Comparison of ENCODE assay signal across 1 cellular context in the genomic region with DNA sequence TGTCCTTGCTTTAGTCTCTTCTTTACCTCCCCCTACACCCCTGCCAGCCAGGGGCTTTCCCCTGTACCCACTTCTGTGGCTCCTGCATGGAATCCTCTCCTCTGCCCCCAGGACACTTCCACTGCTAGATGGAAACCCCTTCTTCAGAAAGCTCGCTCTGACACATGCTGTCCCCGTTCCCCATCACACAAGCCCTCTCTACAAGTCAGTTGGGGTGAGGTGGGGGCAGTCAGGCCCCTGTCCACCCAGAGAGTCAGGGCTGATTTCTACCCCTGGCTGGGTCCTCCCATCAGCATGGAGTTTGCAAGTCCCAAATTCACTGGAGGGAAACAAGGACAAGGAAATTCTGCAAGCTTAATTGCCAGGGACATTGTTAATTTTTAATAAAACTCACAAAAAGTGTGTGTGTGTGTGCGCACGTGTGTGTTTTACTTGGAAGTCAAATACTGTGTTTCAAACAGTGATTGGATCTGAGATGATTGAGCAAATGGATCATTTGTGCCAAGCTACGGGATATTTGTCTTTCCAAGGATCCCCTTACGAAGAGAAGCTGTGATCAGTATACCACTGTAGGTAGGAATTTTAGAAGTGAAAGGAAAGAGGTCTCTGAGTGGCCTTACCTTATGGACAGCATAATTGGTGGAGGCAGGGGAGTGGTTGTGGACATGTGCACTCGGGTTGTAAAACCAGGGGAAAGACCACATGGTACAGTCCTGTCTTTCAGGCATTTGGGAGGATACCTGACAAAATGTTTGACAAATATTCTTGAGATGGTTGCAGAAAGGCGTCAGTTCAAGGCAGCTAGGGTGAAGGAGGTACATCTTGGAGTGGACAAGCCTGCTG.
TF ChIP-seq lines count a peak whose summit lies in the region.

No MANE protein-coding gene starts in this region.

TF ChIP-seq in endothelial cell of umbilical vein, 7 proteins besides CTCF, POLR2A, EP300 and RAD21 (continued from another document):
- TF ChIP-seq GATA2 (IDR thresholded peaks at IDR 0.05; ENCODE audit: insufficient read depth, insufficient read length, low read depth, low read length) = no peak
- no peak for TF ChIP-seq MAX (IDR thresholded peaks at IDR 0.05; ENCODE audit: insufficient read depth, insufficient read length)
- no peak for TF ChIP-seq JUN (IDR thresholded peaks at IDR 0.05; ENCODE audit: borderline replicate concordance, insufficient read depth, insufficient read length, low read depth)
- TF ChIP-seq POLR2AphosphoS5 (IDR thresholded peaks at IDR 0.05; ENCODE audit: insufficient read depth, low read depth, low read length) = no peak
- TF ChIP-seq MYC (IDR thresholded peaks at IDR 0.05; ENCODE audit: low read depth, low read length) = no peak
